In the genomic region with DNA sequence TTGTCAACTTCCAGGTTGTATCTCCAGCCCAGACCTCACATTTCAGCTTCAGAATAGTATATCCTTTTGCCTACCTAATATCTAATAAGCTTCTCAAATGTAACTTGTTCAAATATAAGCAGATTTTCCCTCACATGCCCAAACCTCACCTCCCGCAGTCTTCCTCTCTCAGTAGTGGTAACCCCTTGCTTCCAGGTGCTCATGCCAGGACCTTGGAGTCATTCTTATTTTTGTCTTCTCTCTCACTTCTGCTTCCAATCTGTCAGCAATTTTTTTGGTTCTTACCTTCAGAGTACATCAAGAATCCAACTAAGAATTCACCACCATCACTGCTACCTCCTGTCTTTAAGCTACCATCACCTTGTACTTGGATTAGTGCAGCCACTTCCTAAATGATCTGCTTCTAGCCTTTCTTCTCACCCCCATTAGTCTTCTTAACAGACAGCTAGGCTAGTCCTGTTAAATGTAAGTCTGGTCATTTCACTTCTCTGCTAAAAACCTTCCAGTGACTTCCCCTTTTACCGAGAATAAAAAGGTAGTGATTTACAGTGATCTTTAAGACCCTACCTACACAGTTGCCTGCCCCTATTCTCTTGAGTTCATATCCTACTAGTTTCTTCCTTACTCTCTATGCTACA, we compare ENCODE assay signal across 1 cellular context.
TF ChIP-seq lines count a peak whose summit lies in the region.

No MANE protein-coding gene starts in this region.

TF ChIP-seq in GM12878, 131 proteins besides CTCF, POLR2A, EP300 and RAD21:
- TF ChIP-seq, protein P1, sequence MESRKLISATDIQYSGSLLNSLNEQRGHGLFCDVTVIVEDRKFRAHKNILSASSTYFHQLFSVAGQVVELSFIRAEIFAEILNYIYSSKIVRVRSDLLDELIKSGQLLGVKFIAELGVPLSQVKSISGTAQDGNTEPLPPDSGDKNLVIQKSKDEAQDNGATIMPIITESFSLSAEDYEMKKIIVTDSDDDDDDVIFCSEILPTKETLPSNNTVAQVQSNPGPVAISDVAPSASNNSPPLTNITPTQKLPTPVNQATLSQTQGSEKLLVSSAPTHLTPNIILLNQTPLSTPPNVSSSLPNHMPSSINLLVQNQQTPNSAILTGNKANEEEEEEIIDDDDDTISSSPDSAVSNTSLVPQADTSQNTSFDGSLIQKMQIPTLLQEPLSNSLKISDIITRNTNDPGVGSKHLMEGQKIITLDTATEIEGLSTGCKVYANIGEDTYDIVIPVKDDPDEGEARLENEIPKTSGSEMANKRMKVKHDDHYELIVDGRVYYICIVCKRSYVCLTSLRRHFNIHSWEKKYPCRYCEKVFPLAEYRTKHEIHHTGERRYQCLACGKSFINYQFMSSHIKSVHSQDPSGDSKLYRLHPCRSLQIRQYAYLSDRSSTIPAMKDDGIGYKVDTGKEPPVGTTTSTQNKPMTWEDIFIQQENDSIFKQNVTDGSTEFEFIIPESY (IDR thresholded peaks at IDR 0.05): no peak
- TF ChIP-seq SPI1 (IDR thresholded peaks at IDR 0.05; ENCODE audit: borderline replicate concordance, insufficient read depth, low read depth, low read length): peak; percentile 62; the same call in 1 of the 2 replicates
